9 cellular contexts compared by ENCODE assay signal in genomic region chr7:128020161-128020560, GRCh38. TPM values are rescaled to one million over a fixed set of nuclear protein-coding genes. Genes with fewer than 3 reads are reported as not detected.
DNase-seq lines count a peak whose midpoint lies in the region; ATAC-seq, FAIRE-seq and TF ChIP-seq lines count a peak whose summit lies in the region.
"Had no signal": no experiment of that assay in that cellular context is flagged by ENCODE, and none has a peak within 500 bp of the region (broad histone marks: within the 10 kb centered on the region; RNA-seq: fewer than 3 reads in every experiment).

No MANE protein-coding gene starts in this region.

- H3K27me3 ChIP-seq in Panc1 (ENCODE audit: control insufficient read depth, insufficient read depth, low read length): no peaks in the 10 kb centered on the region

- POLR2A ChIA-PET in A549 (lab: Yijun Ruan, JAX): no interaction called here
- POLR2A ChIA-PET in GM10248 (lab: Yijun Ruan, JAX): no interaction called here
- POLR2A ChIA-PET in Panc1 (lab: Charles Lee): no interaction called here

- no peak overlapping the region for H3K4me2 ChIP-seq in A549

- BruUV-seq in Panc1 (replicated peaks; lab: Mats Ljungman, UMichigan): no TSS peak

- DNase-seq in A549 (ENCODE audit: low read depth in 1 of 2, low spot score in 1 of 2): peak in 1 of 2 experiments; percentile 48
- no peak for DNase-seq in GM10248 (ENCODE audit: extremely low spot score)
- no peak for DNase-seq in Panc1 (ENCODE audit: low read depth, low spot score)
- DNase-seq in erythroblast (lab: John Stamatoyannopoulos, UW): peak; percentile 64 to 74
- no peak for DNase-seq in HuH-7.5 (ENCODE audit: low spot score)
- DNase-seq in SHP77 (lab: John Stamatoyannopoulos, UW): no peak
- DNase-seq: DMS79 treated with DMSO at 0.1 percent for 48 hours had no signal

- H3K4me3 ChIP-seq in A549 (no peak overlapping the region), Panc1 (ENCODE audit: low read depth in 2 of 2, low read length in 2 of 2) (no peak overlapping the region)

- CTCF ChIA-PET in A549 (lab: Yijun Ruan, JAX) (interaction anchor here (0.9 to 1.5 kb wide), 4 partner anchors 12 to 189 kb away, joined by 3 to 6 read pairs (median 4); no protein-coding TSS in a partner anchor), GM10248 (lab: Yijun Ruan, JAX) (interaction anchor here (2.3 kb wide), 1 partner anchor 16 kb away, joined by 9 read pairs; no protein-coding TSS in a partner anchor), Panc1 (lab: Charles Lee) (no interaction called here)

- ATAC-seq in A549 (peak in 1 of 2 experiments; percentile 39; a peak in 3 of 6 replicates), Panc1 (no peak), HG03432 (IDR thresholded peaks at IDR 0.05; ENCODE audit: unreplicated experiment) (no peak), GM18861 (IDR thresholded peaks at IDR 0.05; ENCODE audit: unreplicated experiment) (no peak)

- H3K36me3 ChIP-seq in Panc1 (ENCODE audit: control insufficient read depth, insufficient read depth, low read length): no peaks in the 10 kb centered on the region

- FAIRE-seq in A549 (lab: Jason Lieb, UNC): no peak

- TF ChIP-seq POLR2A in A549 (IDR thresholded peaks at IDR 0.05; ENCODE audit: low read length) (no peak), erythroblast (IDR thresholded peaks at IDR 0.05; ENCODE audit: low read length) (no peak)

- no peaks in the 10 kb centered on the region for H3K9me3 ChIP-seq in A549
- no peaks in the 10 kb centered on the region for H3K9me3 ChIP-seq in Panc1 (ENCODE audit: control insufficient read depth, insufficient read depth, low read depth, low read length)

- TF ChIP-seq RAD21 in A549 (conservative IDR thresholded peaks at IDR 0.05 in 1 of 2, IDR thresholded peaks at IDR 0.05 in 1 of 2): 0 out of 5 replicates have a peak, but pooled peaks of 1 of the 2 experiments have one; percentile 6

- WGBS in A549 (ENCODE audit: missing lambda C conversion rate): 78% methylated on average over 6 of the region's 6 CpGs

- H3K27ac ChIP-seq in A549: no peak overlapping the region
- H3K27ac ChIP-seq in Panc1 (ENCODE audit: low read length): no peak overlapping the region

- no peak for TF ChIP-seq EP300 in A549 (IDR thresholded peaks at IDR 0.05)

- TF ChIP-seq CTCF in A549 (IDR thresholded peaks at IDR 0.05) (peak; percentile 50), GM10248 (IDR thresholded peaks at IDR 0.05; ENCODE audit: control extremely low read depth, extremely low read depth, low read depth, missing control alignments) (peak; percentile 19), Panc1 (IDR thresholded peaks at IDR 0.05) (peak; percentile 62)

- peaks cover 47% of the 10 kb centered on the region for H3K4me1 ChIP-seq in A549
- no peaks in the 10 kb centered on the region for H3K4me1 ChIP-seq in Panc1 (ENCODE audit: control insufficient read depth, insufficient read depth, low read length)

- in situ Hi-C loops in Panc1 (cut with HindIII; ENCODE audit: low pct_unique_long_range_greater_than_20kb, low sequenced_read_pairs): no loop called here

- intact Hi-C loops in Panc1 (cut with micrococcal nuclease; ENCODE audit: unreplicated experiment): no loop called here

TF ChIP-seq in A549, 52 proteins besides CTCF, POLR2A, EP300 and RAD21:
- TF ChIP-seq FOSB (CRISPR knock-in tag; IDR thresholded peaks at IDR 0.05) (no peak), HOXB13 (CRISPR knock-in tag; IDR thresholded peaks at IDR 0.05; ENCODE audit: low read depth) (no peak), BCL3 (IDR thresholded peaks at IDR 0.05) (no peak)

RNA-seq across cellular contexts. Expression of gene LRRC4, which starts 11.1 kb away (rescaled TPM):
- polyA plus RNA-seq in A549 (2011; rRNA removed) (not detected in 2 replicates), A549 (2017; fragmentation: RNase III; extraction: RNeasy Plus Mini Kit Qiagen cat#74134 plus additional on column Dnase treatment) (not detected in 3 replicates)
- not detected in 2 replicates for polyA plus RNA-seq in A549 (2012; cell fraction: cytosol; rRNA removed)
- polyA plus RNA-seq in A549 (2012; cell fraction: nucleus; rRNA removed): not detected in 2 replicates
- polyA minus RNA-seq in A549 (2011; rRNA and poly(A)+ RNA removed): not detected in 2 replicates
- total RNA-seq in Panc1 (2021; ENCODE audit: unreplicated experiment): not detected
- polyA plus RNA-seq in Panc1 (2012; ENCODE audit: insufficient read length): not detected

Comparison
In these comparisons a context has a peak if more than half of its experiments do, and no peak if none do; other contexts are left out.
1. DNase-seq: peak in erythroblast (2 of 2); none in GM10248 (single experiment), Panc1 (single experiment), HuH-7.5 (single experiment) and SHP77 (0 of 2).
2. Peak in every context shown above with its lines, with median percentiles within 50 percentile points of each other: CTCF ChIP-seq.